4 cellular contexts compared by ENCODE assay signal in genomic region chr2:127163090-127163406, GRCh38. TPM values are rescaled to one million over a fixed set of nuclear protein-coding genes. Genes with fewer than 3 reads are reported as not detected.
"Had no signal": no experiment of that assay in that cellular context is flagged by ENCODE, and none has a peak within 500 bp of the region (broad histone marks: within the 10 kb centered on the region; RNA-seq: fewer than 3 reads in every experiment).

No MANE protein-coding gene starts in this region.

RNA-seq across cellular contexts. Expression of gene CYP27C1, which starts 57.1 kb away (rescaled TPM):
- total RNA-seq: HepG2, HT-29, IMR-90, K562 had no signal
